In genomic region chr10:119707326-119707725, GRCh38 we compare ENCODE assay signal across 8 cellular contexts. TPM values are rescaled to one million over a fixed set of nuclear protein-coding genes. Genes with fewer than 3 reads are reported as not detected.
DNase-seq lines count a peak whose midpoint lies in the region; ATAC-seq and TF ChIP-seq lines count a peak whose summit lies in the region.
"Not testable (repeated sequence)": the region's sequence is repeated elsewhere in the genome, so short reads cannot be mapped to it uniquely, and the experiment has no call there.

No MANE protein-coding gene starts in this region.

- H3K4me3 Mint-ChIP-seq in activated CD4-positive, alpha-beta memory T cell treated with anti-CD3 and anti-CD28 coated beads, Interleukin-2, amount 10 ng/mL, durations not matched to agents 7 days and 5 days, result not testable (repeated sequence)
- H3K4me3 Mint-ChIP-seq in activated T-helper 17 cell treated with anti-CD3 and anti-CD28 coated beads, Interleukin-2, amount 50 U/mL, for 72 hours, result peak overlapping the region; percentile 89
- H3K4me3 Mint-ChIP-seq in activated naive CD8-positive, alpha-beta T cell, result peak overlapping the region; percentile 59
- peak overlapping the region; percentile 16 for H3K4me3 Mint-ChIP-seq in natural killer cell treated with Interleukin-12 subunit alpha and Interleukin-12 subunit beta and Interleukin-15 and Interleukin-18, amount 100 ng/mL, for 72 hours
- peak overlapping the region; percentile 53 for H3K4me3 Mint-ChIP-seq in stimulated activated naive CD8-positive, alpha-beta T cell treated with anti-CD3 and anti-CD28 coated beads, Interleukin-15, Interleukin-2, amounts not matched to agents 100 ng/mL and 50 ng/mL, for 24 hours

- H3K36me3 Mint-ChIP-seq in activated CD4-positive, alpha-beta memory T cell treated with anti-CD3 and anti-CD28 coated beads, Interleukin-2, amount 10 ng/mL, durations not matched to agents 7 days and 5 days (ENCODE audit: low read depth), result peaks cover 42% of the 10 kb centered on the region
- peaks cover 31% of the 10 kb centered on the region for H3K36me3 Mint-ChIP-seq in activated T-helper 17 cell treated with anti-CD3 and anti-CD28 coated beads, Interleukin-2, amount 50 U/mL, for 72 hours (ENCODE audit: low read depth)
- H3K36me3 Mint-ChIP-seq in activated naive CD8-positive, alpha-beta T cell, result peaks cover 25% of the 10 kb centered on the region
- peaks cover 33% of the 10 kb centered on the region for H3K36me3 Mint-ChIP-seq in natural killer cell treated with Interleukin-12 subunit alpha and Interleukin-12 subunit beta and Interleukin-15 and Interleukin-18, amount 100 ng/mL, for 72 hours
- peaks cover 60% of the 10 kb centered on the region for H3K36me3 Mint-ChIP-seq in stimulated activated naive CD8-positive, alpha-beta T cell treated with anti-CD3 and anti-CD28 coated beads, Interleukin-15, Interleukin-2, amounts not matched to agents 100 ng/mL and 50 ng/mL, for 24 hours (ENCODE audit: low read depth)

- not testable (repeated sequence) for H3K27me3 Mint-ChIP-seq in activated CD4-positive, alpha-beta memory T cell treated with anti-CD3 and anti-CD28 coated beads, Interleukin-2, amount 10 ng/mL, durations not matched to agents 7 days and 5 days; activated T-helper 17 cell treated with anti-CD3 and anti-CD28 coated beads, Interleukin-2, amount 50 U/mL, for 72 hours; activated naive CD8-positive, alpha-beta T cell; natural killer cell treated with Interleukin-12 subunit alpha and Interleukin-12 subunit beta and Interleukin-15 and Interleukin-18, amount 100 ng/mL, for 72 hours; stimulated activated naive CD8-positive, alpha-beta T cell treated with anti-CD3 and anti-CD28 coated beads, Interleukin-15, Interleukin-2, amounts not matched to agents 100 ng/mL and 50 ng/mL, for 24 hours

- not testable (repeated sequence) for H3K9ac ChIP-seq in BLaER1 treated with 17β-estradiol and CSF1 and Interleukin-3, amounts not matched to agents 10 nM and 100 nM

- POLR2A ChIA-PET in activated CD4-positive, alpha-beta memory T cell treated with anti-CD3 and anti-CD28 coated beads, Interleukin-2, amount 10 ng/mL, durations not matched to agents 7 days and 5 days (lab: Charles Lee), result interaction anchor here (1.0 to 5.8 kb wide), 2 partner anchors 11 to 18 kb away, joined by 3 to 68 read pairs; partner anchors contain the start of gene INPP5F

- not testable (repeated sequence) for H3K27me3 ChIP-seq in BLaER1 treated with 17β-estradiol and CSF1 and Interleukin-3, amounts not matched to agents 10 nM and 100 nM; WERI-Rb-1 (ENCODE audit: insufficient read depth, low read depth, severe bottlenecking)

- TF ChIP-seq CTCF in WERI-Rb-1 (IDR thresholded peaks at IDR 0.05; ENCODE audit: low read depth, low read length), result not testable (repeated sequence)

- peaks cover 62 to 80% (median 73%) of the 10 kb centered on the region in 10 experiments for H3K4me1 ChIP-seq in BLaER1 treated with 17β-estradiol and CSF1 and Interleukin-3, amounts not matched to agents 10 nM and 100 nM

- H3K4me3 ChIP-seq in BLaER1 treated with 17β-estradiol and CSF1 and Interleukin-3, amounts not matched to agents 10 nM and 100 nM, result peak overlapping the region in 4 of 10 experiments; percentile 10 to 46 (median 18); a peak in 4 of 20 replicates
- H3K4me3 ChIP-seq in WERI-Rb-1 (ENCODE audit: low read depth, low read length), result not testable (repeated sequence)

- peaks cover 38 to 48% (median 46%) of the 10 kb centered on the region in 11 experiments for H3K9me3 ChIP-seq in BLaER1 treated with 17β-estradiol and CSF1 and Interleukin-3, amounts not matched to agents 10 nM and 100 nM (replicated peaks in 1 of 11)
- peaks cover 16% of the 10 kb centered on the region for H3K9me3 ChIP-seq in WERI-Rb-1 (ENCODE audit: severe bottlenecking)

- H3K27ac Mint-ChIP-seq in activated CD4-positive, alpha-beta memory T cell treated with anti-CD3 and anti-CD28 coated beads, Interleukin-2, amount 10 ng/mL, durations not matched to agents 7 days and 5 days, result peak overlapping the region; percentile 23
- peak overlapping the region; percentile 90 for H3K27ac Mint-ChIP-seq in activated T-helper 17 cell treated with anti-CD3 and anti-CD28 coated beads, Interleukin-2, amount 50 U/mL, for 72 hours
- peak overlapping the region; percentile 99 for H3K27ac Mint-ChIP-seq in activated naive CD8-positive, alpha-beta T cell
- peak overlapping the region in 1 of 2 donors; percentile 90 for H3K27ac Mint-ChIP-seq in natural killer cell treated with Interleukin-12 subunit alpha and Interleukin-12 subunit beta and Interleukin-15 and Interleukin-18, amount 100 ng/mL, for 72 hours
- peak overlapping the region; percentile 97 for H3K27ac Mint-ChIP-seq in stimulated activated naive CD8-positive, alpha-beta T cell treated with anti-CD3 and anti-CD28 coated beads, Interleukin-15, Interleukin-2, amounts not matched to agents 100 ng/mL and 50 ng/mL, for 24 hours

- ATAC-seq in activated T-helper 17 cell treated with anti-CD3 and anti-CD28 coated beads, Interleukin-2, amount 50 U/mL, for 72 hours (replicated peaks), result peak; percentile 42
- not testable (repeated sequence) for ATAC-seq in natural killer cell treated with Interleukin-12 subunit alpha and Interleukin-12 subunit beta and Interleukin-15 and Interleukin-18, amount 100 ng/mL, for 72 hours

- not testable (repeated sequence) for DNase-seq in WERI-Rb-1; activated CD4-positive, alpha-beta memory T cell treated with anti-CD3 and anti-CD28 coated beads, Interleukin-2, amount 10 ng/mL, durations not matched to agents 7 days and 5 days; natural killer cell treated with Interleukin-12 subunit alpha and Interleukin-12 subunit beta and Interleukin-15 and Interleukin-18, amount 100 ng/mL, for 72 hours (ENCODE audit: low spot score)
- peak in 2 of 3 experiments; percentile 51 to 58 for DNase-seq in stimulated activated CD4-positive, alpha-beta T cell treated with anti-CD3 and anti-CD28 coated beads, TNF-alpha, amount 100 ng/mL, for 24 hours (ENCODE audit: low read depth in 3 of 3)

- CTCF ChIA-PET in activated CD4-positive, alpha-beta memory T cell treated with anti-CD3 and anti-CD28 coated beads, Interleukin-2, amount 10 ng/mL, durations not matched to agents 7 days and 5 days (lab: Charles Lee), result interaction anchor here (1.0 to 3.9 kb wide), 2 partner anchors 19 to 22 kb away, joined by 3 to 34 read pairs; partner anchors contain the start of gene INPP5F

- peaks cover 0 to 28% (median 12%) of the 10 kb centered on the region in 11 experiments; a peak in 10 of 22 replicates for H3K36me3 ChIP-seq in BLaER1 treated with 17β-estradiol and CSF1 and Interleukin-3, amounts not matched to agents 10 nM and 100 nM
- H3K36me3 ChIP-seq in WERI-Rb-1, result not testable (repeated sequence)

- H3K4me2 ChIP-seq in BLaER1 treated with 17β-estradiol and CSF1 and Interleukin-3, amounts not matched to agents 10 nM and 100 nM, result peak overlapping the region in 6 of 11 experiments; percentile 61 to 87 (median 75); a peak in 5 of 22 replicates

- H3K9me3 Mint-ChIP-seq in activated CD4-positive, alpha-beta memory T cell treated with anti-CD3 and anti-CD28 coated beads, Interleukin-2, amount 10 ng/mL, durations not matched to agents 7 days and 5 days, result peaks cover 41% of the 10 kb centered on the region
- H3K9me3 Mint-ChIP-seq in activated T-helper 17 cell treated with anti-CD3 and anti-CD28 coated beads, Interleukin-2, amount 50 U/mL, for 72 hours, result peaks cover 14% of the 10 kb centered on the region
- peaks cover 18% of the 10 kb centered on the region for H3K9me3 Mint-ChIP-seq in activated naive CD8-positive, alpha-beta T cell (ENCODE audit: low read depth)
- peaks cover 12% of the 10 kb centered on the region for H3K9me3 Mint-ChIP-seq in natural killer cell treated with Interleukin-12 subunit alpha and Interleukin-12 subunit beta and Interleukin-15 and Interleukin-18, amount 100 ng/mL, for 72 hours
- H3K9me3 Mint-ChIP-seq in stimulated activated naive CD8-positive, alpha-beta T cell treated with anti-CD3 and anti-CD28 coated beads, Interleukin-15, Interleukin-2, amounts not matched to agents 100 ng/mL and 50 ng/mL, for 24 hours, result peaks cover 50% of the 10 kb centered on the region

- H4K20me1 ChIP-seq in BLaER1 treated with 17β-estradiol and CSF1 and Interleukin-3, amounts not matched to agents 10 nM and 100 nM, result not testable (repeated sequence)

- H3K4me1 Mint-ChIP-seq in activated CD4-positive, alpha-beta memory T cell treated with anti-CD3 and anti-CD28 coated beads, Interleukin-2, amount 10 ng/mL, durations not matched to agents 7 days and 5 days, result peaks cover 53% of the 10 kb centered on the region
- peaks cover 52% of the 10 kb centered on the region for H3K4me1 Mint-ChIP-seq in activated T-helper 17 cell treated with anti-CD3 and anti-CD28 coated beads, Interleukin-2, amount 50 U/mL, for 72 hours
- peaks cover 64% of the 10 kb centered on the region for H3K4me1 Mint-ChIP-seq in activated naive CD8-positive, alpha-beta T cell (ENCODE audit: low read depth)
- peaks cover 32 to 39% of the 10 kb centered on the region in 2 donors for H3K4me1 Mint-ChIP-seq in natural killer cell treated with Interleukin-12 subunit alpha and Interleukin-12 subunit beta and Interleukin-15 and Interleukin-18, amount 100 ng/mL, for 72 hours (ENCODE audit: low read depth in 2 of 2)
- peaks cover 79% of the 10 kb centered on the region for H3K4me1 Mint-ChIP-seq in stimulated activated naive CD8-positive, alpha-beta T cell treated with anti-CD3 and anti-CD28 coated beads, Interleukin-15, Interleukin-2, amounts not matched to agents 100 ng/mL and 50 ng/mL, for 24 hours (ENCODE audit: low read depth)

- peak overlapping the region in 10 of 11 experiments; percentile 60 to 92 (median 88); a peak in 16 of 22 replicates for H3K27ac ChIP-seq in BLaER1 treated with 17β-estradiol and CSF1 and Interleukin-3, amounts not matched to agents 10 nM and 100 nM
- peak overlapping the region; percentile 84 for H3K27ac ChIP-seq in WERI-Rb-1

RNA-seq across cellular contexts. Expression of gene INPP5F, which starts 18.5 kb away (rescaled TPM):
- total RNA-seq in activated CD4-positive, alpha-beta memory T cell treated with anti-CD3 and anti-CD28 coated beads, Interleukin-2, amount 10 ng/mL, durations not matched to agents 7 days and 5 days, result 10 to 100 TPM; 11.8 to 15.0 TPM
- total RNA-seq in activated T-helper 17 cell treated with anti-CD3 and anti-CD28 coated beads, Interleukin-2, amount 50 U/mL, for 72 hours, result 10 to 100 TPM; 12.4 to 26.3 TPM
- 10 to 100 TPM in 1 of 2 donors, 1 to 10 TPM in 1; 6.7 to 15.4 TPM for total RNA-seq in natural killer cell treated with Interleukin-12 subunit alpha and Interleukin-12 subunit beta and Interleukin-15 and Interleukin-18, amount 100 ng/mL, for 72 hours

RNA-seq across cellular contexts. Expression of gene BAG3, which starts 56.1 kb away (rescaled TPM):
- total RNA-seq in activated CD4-positive, alpha-beta memory T cell treated with anti-CD3 and anti-CD28 coated beads, Interleukin-2, amount 10 ng/mL, durations not matched to agents 7 days and 5 days, result 10 to 100 TPM; 26.3 to 27.2 TPM
- total RNA-seq in activated T-helper 17 cell treated with anti-CD3 and anti-CD28 coated beads, Interleukin-2, amount 50 U/mL, for 72 hours, result 10 to 100 TPM; 24.7 to 26.6 TPM
- total RNA-seq in natural killer cell treated with Interleukin-12 subunit alpha and Interleukin-12 subunit beta and Interleukin-15 and Interleukin-18, amount 100 ng/mL, for 72 hours, result 10 to 100 TPM; 10.5 to 12.7 TPM
